ENCODE assay signal across 1 cellular context in the genomic region with DNA sequence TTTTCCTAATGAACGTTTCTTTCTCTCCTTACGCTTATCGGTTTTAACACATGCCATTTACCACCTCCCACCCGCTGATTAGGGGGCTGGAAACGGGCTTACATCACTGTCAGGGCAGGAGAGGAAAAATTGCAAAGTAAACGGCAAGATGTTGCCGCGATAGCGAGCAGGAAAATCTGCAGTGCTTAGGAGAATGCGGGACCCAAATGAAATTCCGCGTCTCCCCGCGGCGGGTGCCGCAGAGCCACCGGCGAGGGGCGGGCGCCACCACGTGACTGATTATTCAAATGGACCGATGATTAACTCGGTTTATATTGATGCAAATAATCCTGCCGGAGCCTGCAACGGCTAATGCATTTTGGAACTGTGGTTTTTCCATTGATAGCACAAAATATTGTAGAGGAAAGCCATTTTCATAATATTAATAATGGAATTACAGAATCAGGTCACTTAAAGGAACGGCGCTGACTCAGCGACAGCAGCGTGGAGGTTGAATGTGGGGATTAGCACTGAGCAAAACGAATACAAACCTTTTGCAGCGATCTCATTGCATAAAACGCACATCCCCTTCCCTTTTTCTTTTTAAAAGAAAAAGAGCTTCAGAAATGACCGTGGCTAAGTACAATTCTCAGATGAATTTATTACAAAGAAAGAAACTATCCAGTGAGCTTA.
TF ChIP-seq lines count a peak whose summit lies in the region.

No MANE protein-coding gene starts in this region.

TF ChIP-seq in K562, 482 proteins besides CTCF, POLR2A, EP300 and RAD21 (continued from another document and continues in another):
- TF ChIP-seq DACH1 (IDR thresholded peaks at IDR 0.05; ENCODE audit: partially characterized antibody), result no peak
- TF ChIP-seq DDX20 (tag; IDR thresholded peaks at IDR 0.05; ENCODE audit: low read depth), result no peak
- TF ChIP-seq PCBP2 (IDR thresholded peaks at IDR 0.05; ENCODE audit: low read depth, low read length, poor library complexity, severe bottlenecking), result no peak
- TF ChIP-seq, protein P1, sequence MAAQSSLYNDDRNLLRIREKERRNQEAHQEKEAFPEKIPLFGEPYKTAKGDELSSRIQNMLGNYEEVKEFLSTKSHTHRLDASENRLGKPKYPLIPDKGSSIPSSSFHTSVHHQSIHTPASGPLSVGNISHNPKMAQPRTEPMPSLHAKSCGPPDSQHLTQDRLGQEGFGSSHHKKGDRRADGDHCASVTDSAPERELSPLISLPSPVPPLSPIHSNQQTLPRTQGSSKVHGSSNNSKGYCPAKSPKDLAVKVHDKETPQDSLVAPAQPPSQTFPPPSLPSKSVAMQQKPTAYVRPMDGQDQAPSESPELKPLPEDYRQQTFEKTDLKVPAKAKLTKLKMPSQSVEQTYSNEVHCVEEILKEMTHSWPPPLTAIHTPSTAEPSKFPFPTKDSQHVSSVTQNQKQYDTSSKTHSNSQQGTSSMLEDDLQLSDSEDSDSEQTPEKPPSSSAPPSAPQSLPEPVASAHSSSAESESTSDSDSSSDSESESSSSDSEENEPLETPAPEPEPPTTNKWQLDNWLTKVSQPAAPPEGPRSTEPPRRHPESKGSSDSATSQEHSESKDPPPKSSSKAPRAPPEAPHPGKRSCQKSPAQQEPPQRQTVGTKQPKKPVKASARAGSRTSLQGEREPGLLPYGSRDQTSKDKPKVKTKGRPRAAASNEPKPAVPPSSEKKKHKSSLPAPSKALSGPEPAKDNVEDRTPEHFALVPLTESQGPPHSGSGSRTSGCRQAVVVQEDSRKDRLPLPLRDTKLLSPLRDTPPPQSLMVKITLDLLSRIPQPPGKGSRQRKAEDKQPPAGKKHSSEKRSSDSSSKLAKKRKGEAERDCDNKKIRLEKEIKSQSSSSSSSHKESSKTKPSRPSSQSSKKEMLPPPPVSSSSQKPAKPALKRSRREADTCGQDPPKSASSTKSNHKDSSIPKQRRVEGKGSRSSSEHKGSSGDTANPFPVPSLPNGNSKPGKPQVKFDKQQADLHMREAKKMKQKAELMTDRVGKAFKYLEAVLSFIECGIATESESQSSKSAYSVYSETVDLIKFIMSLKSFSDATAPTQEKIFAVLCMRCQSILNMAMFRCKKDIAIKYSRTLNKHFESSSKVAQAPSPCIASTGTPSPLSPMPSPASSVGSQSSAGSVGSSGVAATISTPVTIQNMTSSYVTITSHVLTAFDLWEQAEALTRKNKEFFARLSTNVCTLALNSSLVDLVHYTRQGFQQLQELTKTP (IDR thresholded peaks at IDR 0.05; ENCODE audit: low read depth in 1 of 2, partially characterized antibody in 2 of 2), result no peak
- no peak for TF ChIP-seq ZNF23 (CRISPR knock-in tag; IDR thresholded peaks at IDR 0.05)
- TF ChIP-seq, protein P2, sequence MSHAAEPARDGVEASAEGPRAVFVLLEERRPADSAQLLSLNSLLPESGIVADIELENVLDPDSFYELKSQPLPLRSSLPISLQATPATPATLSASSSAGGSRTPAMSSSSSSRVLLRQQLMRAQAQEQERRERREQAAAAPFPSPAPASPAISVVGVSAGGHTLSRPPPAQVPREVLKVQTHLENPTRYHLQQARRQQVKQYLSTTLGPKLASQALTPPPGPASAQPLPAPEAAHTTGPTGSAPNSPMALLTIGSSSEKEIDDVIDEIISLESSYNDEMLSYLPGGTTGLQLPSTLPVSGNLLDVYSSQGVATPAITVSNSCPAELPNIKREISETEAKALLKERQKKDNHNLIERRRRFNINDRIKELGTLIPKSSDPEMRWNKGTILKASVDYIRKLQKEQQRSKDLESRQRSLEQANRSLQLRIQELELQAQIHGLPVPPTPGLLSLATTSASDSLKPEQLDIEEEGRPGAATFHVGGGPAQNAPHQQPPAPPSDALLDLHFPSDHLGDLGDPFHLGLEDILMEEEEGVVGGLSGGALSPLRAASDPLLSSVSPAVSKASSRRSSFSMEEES (CRISPR knock-in tag; IDR thresholded peaks at IDR 0.05), result peak; percentile 93
- TF ChIP-seq SMARCB1 (IDR thresholded peaks at IDR 0.05; ENCODE audit: insufficient read length, low read depth), result no peak
- no peak for TF ChIP-seq BRCA1 (IDR thresholded peaks at IDR 0.05)
- no peak for TF ChIP-seq BRCA1 (CRISPR knock-in tag; IDR thresholded peaks at IDR 0.05)
- TF ChIP-seq, protein P3, sequence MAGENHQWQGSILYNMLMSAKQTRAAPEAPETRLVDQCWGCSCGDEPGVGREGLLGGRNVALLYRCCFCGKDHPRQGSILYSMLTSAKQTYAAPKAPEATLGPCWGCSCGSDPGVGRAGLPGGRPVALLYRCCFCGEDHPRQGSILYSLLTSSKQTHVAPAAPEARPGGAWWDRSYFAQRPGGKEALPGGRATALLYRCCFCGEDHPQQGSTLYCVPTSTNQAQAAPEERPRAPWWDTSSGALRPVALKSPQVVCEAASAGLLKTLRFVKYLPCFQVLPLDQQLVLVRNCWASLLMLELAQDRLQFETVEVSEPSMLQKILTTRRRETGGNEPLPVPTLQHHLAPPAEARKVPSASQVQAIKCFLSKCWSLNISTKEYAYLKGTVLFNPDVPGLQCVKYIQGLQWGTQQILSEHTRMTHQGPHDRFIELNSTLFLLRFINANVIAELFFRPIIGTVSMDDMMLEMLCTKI (IDR thresholded peaks at IDR 0.05; ENCODE audit: partially characterized antibody), result no peak
- TF ChIP-seq WHSC1 (IDR thresholded peaks at IDR 0.05; ENCODE audit: low read length), result no peak
- TF ChIP-seq ZNF444 (CRISPR knock-in tag; IDR thresholded peaks at IDR 0.05), result no peak
- peak; percentile 56 for TF ChIP-seq TCF3 (CRISPR knock-in tag; IDR thresholded peaks at IDR 0.05)
- TF ChIP-seq, protein P4, sequence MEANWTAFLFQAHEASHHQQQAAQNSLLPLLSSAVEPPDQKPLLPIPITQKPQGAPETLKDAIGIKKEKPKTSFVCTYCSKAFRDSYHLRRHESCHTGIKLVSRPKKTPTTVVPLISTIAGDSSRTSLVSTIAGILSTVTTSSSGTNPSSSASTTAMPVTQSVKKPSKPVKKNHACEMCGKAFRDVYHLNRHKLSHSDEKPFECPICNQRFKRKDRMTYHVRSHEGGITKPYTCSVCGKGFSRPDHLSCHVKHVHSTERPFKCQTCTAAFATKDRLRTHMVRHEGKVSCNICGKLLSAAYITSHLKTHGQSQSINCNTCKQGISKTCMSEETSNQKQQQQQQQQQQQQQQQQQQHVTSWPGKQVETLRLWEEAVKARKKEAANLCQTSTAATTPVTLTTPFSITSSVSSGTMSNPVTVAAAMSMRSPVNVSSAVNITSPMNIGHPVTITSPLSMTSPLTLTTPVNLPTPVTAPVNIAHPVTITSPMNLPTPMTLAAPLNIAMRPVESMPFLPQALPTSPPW (CRISPR knock-in tag; IDR thresholded peaks at IDR 0.05), result peak; percentile 27
- TF ChIP-seq FOXJ3 (CRISPR knock-in tag; IDR thresholded peaks at IDR 0.05), result no peak
- TF ChIP-seq CCNT2 (IDR thresholded peaks at IDR 0.05; ENCODE audit: borderline replicate concordance, extremely low read depth, insufficient read length, low read depth, low read length), result peak; percentile 50
- TF ChIP-seq TCFL5 (CRISPR knock-in tag; conservative IDR thresholded peaks at IDR 0.05), result no peak
- TF ChIP-seq JUNB (CRISPR knock-in tag; conservative IDR thresholded peaks at IDR 0.05), result no peak
- TF ChIP-seq FOXM1 (IDR thresholded peaks at IDR 0.05; ENCODE audit: low read depth), result peak; percentile 48; the same call in 1 of the 2 replicates
- no peak for TF ChIP-seq FOXM1 (CRISPR knock-in tag; IDR thresholded peaks at IDR 0.05; ENCODE audit: low read depth)
- no peak for TF ChIP-seq ZBTB1 (CRISPR knock-in tag; IDR thresholded peaks at IDR 0.05; ENCODE audit: borderline replicate concordance, low read depth)
- TF ChIP-seq SMAD2 (IDR thresholded peaks at IDR 0.05; ENCODE audit: low read depth, low read length), result no peak
- peak; percentile 81 for TF ChIP-seq ARID1B (IDR thresholded peaks at IDR 0.05)
- TF ChIP-seq, protein P5, sequence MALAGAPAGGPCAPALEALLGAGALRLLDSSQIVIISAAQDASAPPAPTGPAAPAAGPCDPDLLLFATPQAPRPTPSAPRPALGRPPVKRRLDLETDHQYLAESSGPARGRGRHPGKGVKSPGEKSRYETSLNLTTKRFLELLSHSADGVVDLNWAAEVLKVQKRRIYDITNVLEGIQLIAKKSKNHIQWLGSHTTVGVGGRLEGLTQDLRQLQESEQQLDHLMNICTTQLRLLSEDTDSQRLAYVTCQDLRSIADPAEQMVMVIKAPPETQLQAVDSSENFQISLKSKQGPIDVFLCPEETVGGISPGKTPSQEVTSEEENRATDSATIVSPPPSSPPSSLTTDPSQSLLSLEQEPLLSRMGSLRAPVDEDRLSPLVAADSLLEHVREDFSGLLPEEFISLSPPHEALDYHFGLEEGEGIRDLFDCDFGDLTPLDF (CRISPR knock-in tag; IDR thresholded peaks at IDR 0.05), result no peak
- no peak for TF ChIP-seq ZNF175 (CRISPR knock-in tag; IDR thresholded peaks at IDR 0.05; ENCODE audit: low read depth)
- no peak for TF ChIP-seq ETV1 (tag; conservative IDR thresholded peaks at IDR 0.05; ENCODE audit: low read depth)
- TF ChIP-seq, protein P6, sequence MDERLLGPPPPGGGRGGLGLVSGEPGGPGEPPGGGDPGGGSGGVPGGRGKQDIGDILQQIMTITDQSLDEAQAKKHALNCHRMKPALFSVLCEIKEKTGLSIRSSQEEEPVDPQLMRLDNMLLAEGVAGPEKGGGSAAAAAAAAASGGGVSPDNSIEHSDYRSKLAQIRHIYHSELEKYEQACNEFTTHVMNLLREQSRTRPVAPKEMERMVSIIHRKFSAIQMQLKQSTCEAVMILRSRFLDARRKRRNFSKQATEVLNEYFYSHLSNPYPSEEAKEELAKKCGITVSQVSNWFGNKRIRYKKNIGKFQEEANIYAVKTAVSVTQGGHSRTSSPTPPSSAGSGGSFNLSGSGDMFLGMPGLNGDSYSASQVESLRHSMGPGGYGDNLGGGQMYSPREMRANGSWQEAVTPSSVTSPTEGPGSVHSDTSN (CRISPR knock-in tag; IDR thresholded peaks at IDR 0.05; ENCODE audit: low read depth), result no peak
- TF ChIP-seq, protein P6 (tag; conservative IDR thresholded peaks at IDR 0.05; ENCODE audit: low read depth), result no peak
- no peak for TF ChIP-seq MXI1 (IDR thresholded peaks at IDR 0.05; ENCODE audit: low read depth, low read length)
- no peak for TF ChIP-seq XRCC3 (IDR thresholded peaks at IDR 0.05)
- TF ChIP-seq, protein P7, sequence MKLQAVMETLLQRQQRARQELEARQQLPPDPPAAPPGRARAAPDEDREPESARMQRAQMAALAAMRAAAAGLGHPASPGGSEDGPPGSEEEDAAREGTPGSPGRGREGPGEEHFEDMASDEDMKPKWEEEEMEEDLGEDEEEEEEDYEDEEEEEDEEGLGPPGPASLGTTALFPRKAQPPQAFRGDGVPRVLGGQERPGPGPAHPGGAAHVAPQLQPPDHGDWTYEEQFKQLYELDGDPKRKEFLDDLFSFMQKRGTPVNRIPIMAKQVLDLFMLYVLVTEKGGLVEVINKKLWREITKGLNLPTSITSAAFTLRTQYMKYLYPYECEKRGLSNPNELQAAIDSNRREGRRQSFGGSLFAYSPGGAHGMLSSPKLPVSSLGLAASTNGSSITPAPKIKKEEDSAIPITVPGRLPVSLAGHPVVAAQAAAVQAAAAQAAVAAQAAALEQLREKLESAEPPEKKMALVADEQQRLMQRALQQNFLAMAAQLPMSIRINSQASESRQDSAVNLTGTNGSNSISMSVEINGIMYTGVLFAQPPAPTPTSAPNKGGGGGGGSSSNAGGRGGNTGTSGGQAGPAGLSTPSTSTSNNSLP (IDR thresholded peaks at IDR 0.05; ENCODE audit: borderline replicate concordance, low read depth, low read length), result peak; percentile 39; the same call in 1 of the 2 replicates
- TF ChIP-seq CHD1 (IDR thresholded peaks at IDR 0.05; ENCODE audit: low read length), result no peak
- peak; percentile 70 for TF ChIP-seq CBFA2T3 (IDR thresholded peaks at IDR 0.05)
- TF ChIP-seq, protein P8, sequence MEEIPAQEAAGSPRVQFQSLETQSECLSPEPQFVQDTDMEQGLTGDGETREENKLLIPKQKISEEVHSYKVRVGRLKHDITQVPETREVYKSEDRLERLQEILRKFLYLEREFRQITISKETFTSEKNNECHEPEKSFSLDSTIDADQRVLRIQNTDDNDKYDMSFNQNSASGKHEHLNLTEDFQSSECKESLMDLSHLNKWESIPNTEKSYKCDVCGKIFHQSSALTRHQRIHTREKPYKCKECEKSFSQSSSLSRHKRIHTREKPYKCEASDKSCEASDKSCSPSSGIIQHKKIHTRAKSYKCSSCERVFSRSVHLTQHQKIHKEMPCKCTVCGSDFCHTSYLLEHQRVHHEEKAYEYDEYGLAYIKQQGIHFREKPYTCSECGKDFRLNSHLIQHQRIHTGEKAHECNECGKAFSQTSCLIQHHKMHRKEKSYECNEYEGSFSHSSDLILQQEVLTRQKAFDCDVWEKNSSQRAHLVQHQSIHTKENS (CRISPR knock-in tag; IDR thresholded peaks at IDR 0.05), result no peak
- no peak for TF ChIP-seq CCAR2 (IDR thresholded peaks at IDR 0.05; ENCODE audit: low read depth, low read length)
- peak; percentile 68 for TF ChIP-seq SMARCA4 (IDR thresholded peaks at IDR 0.05)
- TF ChIP-seq, protein P9, sequence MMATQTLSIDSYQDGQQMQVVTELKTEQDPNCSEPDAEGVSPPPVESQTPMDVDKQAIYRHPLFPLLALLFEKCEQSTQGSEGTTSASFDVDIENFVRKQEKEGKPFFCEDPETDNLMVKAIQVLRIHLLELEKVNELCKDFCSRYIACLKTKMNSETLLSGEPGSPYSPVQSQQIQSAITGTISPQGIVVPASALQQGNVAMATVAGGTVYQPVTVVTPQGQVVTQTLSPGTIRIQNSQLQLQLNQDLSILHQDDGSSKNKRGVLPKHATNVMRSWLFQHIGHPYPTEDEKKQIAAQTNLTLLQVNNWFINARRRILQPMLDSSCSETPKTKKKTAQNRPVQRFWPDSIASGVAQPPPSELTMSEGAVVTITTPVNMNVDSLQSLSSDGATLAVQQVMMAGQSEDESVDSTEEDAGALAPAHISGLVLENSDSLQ (IDR thresholded peaks at IDR 0.05), result peak; percentile 67; the same call in 1 of the 2 replicates
- TF ChIP-seq CBX1 (IDR thresholded peaks at IDR 0.05; ENCODE audit: low read depth), result no peak
- peak; percentile 24; the same call in 1 of the 2 replicates for TF ChIP-seq STAT5A (IDR thresholded peaks at IDR 0.05; ENCODE audit: borderline replicate concordance, low read length)
- no peak for TF ChIP-seq CREBBP (IDR thresholded peaks at IDR 0.05; ENCODE audit: low read depth, low read length)
- TF ChIP-seq NFE2L1 (tag; IDR thresholded peaks at IDR 0.05; ENCODE audit: borderline replicate concordance, low read depth), result no peak
- TF ChIP-seq ZFP1 (CRISPR knock-in tag; IDR thresholded peaks at IDR 0.05), result no peak
- TF ChIP-seq ZNF707 (CRISPR knock-in tag; conservative IDR thresholded peaks at IDR 0.05), result no peak
- TF ChIP-seq ZNF12 (CRISPR knock-in tag; IDR thresholded peaks at IDR 0.05), result 0 out of 2 replicates have a peak, but pooled peaks have one; percentile 34
- TF ChIP-seq ZEB2 (IDR thresholded peaks at IDR 0.05), result no peak
- peak; percentile 11; the same call in 1 of the 2 replicates for TF ChIP-seq C11orf30 (IDR thresholded peaks at IDR 0.05; ENCODE audit: low read depth)
